ENCODE assay signal across 1 cellular context in genomic region chr16:48561960-48562393, GRCh38.
TF ChIP-seq lines count a peak whose summit lies in the region.

No MANE protein-coding gene starts in this region.

TF ChIP-seq in HepG2, 621 proteins besides CTCF, POLR2A, EP300 and RAD21 (continued from another document and continues in another):
- TF ChIP-seq, protein P1, sequence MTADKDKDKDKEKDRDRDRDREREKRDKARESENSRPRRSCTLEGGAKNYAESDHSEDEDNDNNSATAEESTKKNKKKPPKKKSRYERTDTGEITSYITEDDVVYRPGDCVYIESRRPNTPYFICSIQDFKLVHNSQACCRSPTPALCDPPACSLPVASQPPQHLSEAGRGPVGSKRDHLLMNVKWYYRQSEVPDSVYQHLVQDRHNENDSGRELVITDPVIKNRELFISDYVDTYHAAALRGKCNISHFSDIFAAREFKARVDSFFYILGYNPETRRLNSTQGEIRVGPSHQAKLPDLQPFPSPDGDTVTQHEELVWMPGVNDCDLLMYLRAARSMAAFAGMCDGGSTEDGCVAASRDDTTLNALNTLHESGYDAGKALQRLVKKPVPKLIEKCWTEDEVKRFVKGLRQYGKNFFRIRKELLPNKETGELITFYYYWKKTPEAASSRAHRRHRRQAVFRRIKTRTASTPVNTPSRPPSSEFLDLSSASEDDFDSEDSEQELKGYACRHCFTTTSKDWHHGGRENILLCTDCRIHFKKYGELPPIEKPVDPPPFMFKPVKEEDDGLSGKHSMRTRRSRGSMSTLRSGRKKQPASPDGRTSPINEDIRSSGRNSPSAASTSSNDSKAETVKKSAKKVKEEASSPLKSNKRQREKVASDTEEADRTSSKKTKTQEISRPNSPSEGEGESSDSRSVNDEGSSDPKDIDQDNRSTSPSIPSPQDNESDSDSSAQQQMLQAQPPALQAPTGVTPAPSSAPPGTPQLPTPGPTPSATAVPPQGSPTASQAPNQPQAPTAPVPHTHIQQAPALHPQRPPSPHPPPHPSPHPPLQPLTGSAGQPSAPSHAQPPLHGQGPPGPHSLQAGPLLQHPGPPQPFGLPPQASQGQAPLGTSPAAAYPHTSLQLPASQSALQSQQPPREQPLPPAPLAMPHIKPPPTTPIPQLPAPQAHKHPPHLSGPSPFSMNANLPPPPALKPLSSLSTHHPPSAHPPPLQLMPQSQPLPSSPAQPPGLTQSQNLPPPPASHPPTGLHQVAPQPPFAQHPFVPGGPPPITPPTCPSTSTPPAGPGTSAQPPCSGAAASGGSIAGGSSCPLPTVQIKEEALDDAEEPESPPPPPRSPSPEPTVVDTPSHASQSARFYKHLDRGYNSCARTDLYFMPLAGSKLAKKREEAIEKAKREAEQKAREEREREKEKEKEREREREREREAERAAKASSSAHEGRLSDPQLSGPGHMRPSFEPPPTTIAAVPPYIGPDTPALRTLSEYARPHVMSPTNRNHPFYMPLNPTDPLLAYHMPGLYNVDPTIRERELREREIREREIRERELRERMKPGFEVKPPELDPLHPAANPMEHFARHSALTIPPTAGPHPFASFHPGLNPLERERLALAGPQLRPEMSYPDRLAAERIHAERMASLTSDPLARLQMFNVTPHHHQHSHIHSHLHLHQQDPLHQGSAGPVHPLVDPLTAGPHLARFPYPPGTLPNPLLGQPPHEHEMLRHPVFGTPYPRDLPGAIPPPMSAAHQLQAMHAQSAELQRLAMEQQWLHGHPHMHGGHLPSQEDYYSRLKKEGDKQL (CRISPR knock-in tag; IDR thresholded peaks at IDR 0.05; ENCODE audit: low read depth) = peak; percentile 50; the same call in 1 of the 2 replicates
- TF ChIP-seq PPARG (CRISPR knock-in tag; conservative IDR thresholded peaks at IDR 0.05) = 0 out of 2 replicates have a peak, but pooled peaks have one; percentile 59
- no peak for TF ChIP-seq ZNF160 (CRISPR knock-in tag; IDR thresholded peaks at IDR 0.05)
- TF ChIP-seq ZMYM3 (CRISPR knock-in tag; IDR thresholded peaks at IDR 0.05) = no peak
- TF ChIP-seq TGIF2 (CRISPR knock-in tag; IDR thresholded peaks at IDR 0.05) = 0 out of 2 replicates have a peak, but pooled peaks have one; percentile 39
- no peak for TF ChIP-seq E2F2 (CRISPR knock-in tag; IDR thresholded peaks at IDR 0.05; ENCODE audit: borderline replicate concordance)
- no peak for TF ChIP-seq ZNF557 (CRISPR knock-in tag; IDR thresholded peaks at IDR 0.05)
- TF ChIP-seq ZSCAN9 (CRISPR knock-in tag; IDR thresholded peaks at IDR 0.05; ENCODE audit: borderline replicate concordance) = no peak
- peak; percentile 85; the same call in 1 of the 2 replicates for TF ChIP-seq TBX3 (IDR thresholded peaks at IDR 0.05; ENCODE audit: borderline replicate concordance)
- TF ChIP-seq, protein P2, sequence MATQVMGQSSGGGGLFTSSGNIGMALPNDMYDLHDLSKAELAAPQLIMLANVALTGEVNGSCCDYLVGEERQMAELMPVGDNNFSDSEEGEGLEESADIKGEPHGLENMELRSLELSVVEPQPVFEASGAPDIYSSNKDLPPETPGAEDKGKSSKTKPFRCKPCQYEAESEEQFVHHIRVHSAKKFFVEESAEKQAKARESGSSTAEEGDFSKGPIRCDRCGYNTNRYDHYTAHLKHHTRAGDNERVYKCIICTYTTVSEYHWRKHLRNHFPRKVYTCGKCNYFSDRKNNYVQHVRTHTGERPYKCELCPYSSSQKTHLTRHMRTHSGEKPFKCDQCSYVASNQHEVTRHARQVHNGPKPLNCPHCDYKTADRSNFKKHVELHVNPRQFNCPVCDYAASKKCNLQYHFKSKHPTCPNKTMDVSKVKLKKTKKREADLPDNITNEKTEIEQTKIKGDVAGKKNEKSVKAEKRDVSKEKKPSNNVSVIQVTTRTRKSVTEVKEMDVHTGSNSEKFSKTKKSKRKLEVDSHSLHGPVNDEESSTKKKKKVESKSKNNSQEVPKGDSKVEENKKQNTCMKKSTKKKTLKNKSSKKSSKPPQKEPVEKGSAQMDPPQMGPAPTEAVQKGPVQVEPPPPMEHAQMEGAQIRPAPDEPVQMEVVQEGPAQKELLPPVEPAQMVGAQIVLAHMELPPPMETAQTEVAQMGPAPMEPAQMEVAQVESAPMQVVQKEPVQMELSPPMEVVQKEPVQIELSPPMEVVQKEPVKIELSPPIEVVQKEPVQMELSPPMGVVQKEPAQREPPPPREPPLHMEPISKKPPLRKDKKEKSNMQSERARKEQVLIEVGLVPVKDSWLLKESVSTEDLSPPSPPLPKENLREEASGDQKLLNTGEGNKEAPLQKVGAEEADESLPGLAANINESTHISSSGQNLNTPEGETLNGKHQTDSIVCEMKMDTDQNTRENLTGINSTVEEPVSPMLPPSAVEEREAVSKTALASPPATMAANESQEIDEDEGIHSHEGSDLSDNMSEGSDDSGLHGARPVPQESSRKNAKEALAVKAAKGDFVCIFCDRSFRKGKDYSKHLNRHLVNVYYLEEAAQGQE (IDR thresholded peaks at IDR 0.05; ENCODE audit: borderline replicate concordance in 1 of 2, low read depth in 1 of 2, low read length in 2 of 2) = no peak
- TF ChIP-seq ZNF331 (CRISPR knock-in tag; IDR thresholded peaks at IDR 0.05) = no peak
- TF ChIP-seq DR1 (CRISPR knock-in tag; IDR thresholded peaks at IDR 0.05) = no peak
- TF ChIP-seq RBFOX2 (IDR thresholded peaks at IDR 0.05; ENCODE audit: low read depth, low read length) = no peak
- TF ChIP-seq SMAD9 (CRISPR knock-in tag; IDR thresholded peaks at IDR 0.05) = no peak
- TF ChIP-seq MYNN (CRISPR knock-in tag; IDR thresholded peaks at IDR 0.05; ENCODE audit: low read depth) = no peak
- no peak for TF ChIP-seq ZXDC (CRISPR knock-in tag; IDR thresholded peaks at IDR 0.05)
- TF ChIP-seq, protein P3, sequence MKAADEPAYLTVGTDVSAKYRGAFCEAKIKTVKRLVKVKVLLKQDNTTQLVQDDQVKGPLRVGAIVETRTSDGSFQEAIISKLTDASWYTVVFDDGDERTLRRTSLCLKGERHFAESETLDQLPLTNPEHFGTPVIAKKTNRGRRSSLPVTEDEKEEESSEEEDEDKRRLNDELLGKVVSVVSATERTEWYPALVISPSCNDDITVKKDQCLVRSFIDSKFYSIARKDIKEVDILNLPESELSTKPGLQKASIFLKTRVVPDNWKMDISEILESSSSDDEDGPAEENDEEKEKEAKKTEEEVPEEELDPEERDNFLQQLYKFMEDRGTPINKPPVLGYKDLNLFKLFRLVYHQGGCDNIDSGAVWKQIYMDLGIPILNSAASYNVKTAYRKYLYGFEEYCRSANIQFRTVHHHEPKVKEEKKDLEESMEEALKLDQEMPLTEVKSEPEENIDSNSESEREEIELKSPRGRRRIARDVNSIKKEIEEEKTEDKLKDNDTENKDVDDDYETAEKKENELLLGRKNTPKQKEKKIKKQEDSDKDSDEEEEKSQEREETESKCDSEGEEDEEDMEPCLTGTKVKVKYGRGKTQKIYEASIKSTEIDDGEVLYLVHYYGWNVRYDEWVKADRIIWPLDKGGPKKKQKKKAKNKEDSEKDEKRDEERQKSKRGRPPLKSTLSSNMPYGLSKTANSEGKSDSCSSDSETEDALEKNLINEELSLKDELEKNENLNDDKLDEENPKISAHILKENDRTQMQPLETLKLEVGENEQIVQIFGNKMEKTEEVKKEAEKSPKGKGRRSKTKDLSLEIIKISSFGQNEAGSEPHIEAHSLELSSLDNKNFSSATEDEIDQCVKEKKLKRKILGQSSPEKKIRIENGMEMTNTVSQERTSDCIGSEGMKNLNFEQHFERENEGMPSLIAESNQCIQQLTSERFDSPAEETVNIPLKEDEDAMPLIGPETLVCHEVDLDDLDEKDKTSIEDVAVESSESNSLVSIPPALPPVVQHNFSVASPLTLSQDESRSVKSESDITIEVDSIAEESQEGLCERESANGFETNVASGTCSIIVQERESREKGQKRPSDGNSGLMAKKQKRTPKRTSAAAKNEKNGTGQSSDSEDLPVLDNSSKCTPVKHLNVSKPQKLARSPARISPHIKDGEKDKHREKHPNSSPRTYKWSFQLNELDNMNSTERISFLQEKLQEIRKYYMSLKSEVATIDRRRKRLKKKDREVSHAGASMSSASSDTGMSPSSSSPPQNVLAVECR (CRISPR knock-in tag; IDR thresholded peaks at IDR 0.05; ENCODE audit: borderline replicate concordance) = no peak; the same call in 1 of the 2 replicates
- TF ChIP-seq, protein P4, sequence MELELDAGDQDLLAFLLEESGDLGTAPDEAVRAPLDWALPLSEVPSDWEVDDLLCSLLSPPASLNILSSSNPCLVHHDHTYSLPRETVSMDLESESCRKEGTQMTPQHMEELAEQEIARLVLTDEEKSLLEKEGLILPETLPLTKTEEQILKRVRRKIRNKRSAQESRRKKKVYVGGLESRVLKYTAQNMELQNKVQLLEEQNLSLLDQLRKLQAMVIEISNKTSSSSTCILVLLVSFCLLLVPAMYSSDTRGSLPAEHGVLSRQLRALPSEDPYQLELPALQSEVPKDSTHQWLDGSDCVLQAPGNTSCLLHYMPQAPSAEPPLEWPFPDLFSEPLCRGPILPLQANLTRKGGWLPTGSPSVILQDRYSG (CRISPR knock-in tag; IDR thresholded peaks at IDR 0.05) = no peak
- no peak for TF ChIP-seq ZNF350 (CRISPR knock-in tag; IDR thresholded peaks at IDR 0.05; ENCODE audit: borderline replicate concordance, low read depth)
- no peak for TF ChIP-seq ZNF317 (CRISPR knock-in tag; IDR thresholded peaks at IDR 0.05)
- 0 out of 2 replicates have a peak, but pooled peaks have one; percentile 31 for TF ChIP-seq ZNF878 (CRISPR knock-in tag; IDR thresholded peaks at IDR 0.05)
- peak; percentile 51; the same call in 1 of the 2 replicates for TF ChIP-seq TARDBP (CRISPR knock-in tag; IDR thresholded peaks at IDR 0.05)
- TF ChIP-seq ZNF510 (CRISPR knock-in tag; IDR thresholded peaks at IDR 0.05; ENCODE audit: low read depth) = no peak
- no peak for TF ChIP-seq ATAD3A (CRISPR knock-in tag; IDR thresholded peaks at IDR 0.05)
- TF ChIP-seq SOX6 (IDR thresholded peaks at IDR 0.05) = no peak
- TF ChIP-seq SOX6 (CRISPR knock-in tag; IDR thresholded peaks at IDR 0.05) = peak; percentile 93
- TF ChIP-seq, protein P5, sequence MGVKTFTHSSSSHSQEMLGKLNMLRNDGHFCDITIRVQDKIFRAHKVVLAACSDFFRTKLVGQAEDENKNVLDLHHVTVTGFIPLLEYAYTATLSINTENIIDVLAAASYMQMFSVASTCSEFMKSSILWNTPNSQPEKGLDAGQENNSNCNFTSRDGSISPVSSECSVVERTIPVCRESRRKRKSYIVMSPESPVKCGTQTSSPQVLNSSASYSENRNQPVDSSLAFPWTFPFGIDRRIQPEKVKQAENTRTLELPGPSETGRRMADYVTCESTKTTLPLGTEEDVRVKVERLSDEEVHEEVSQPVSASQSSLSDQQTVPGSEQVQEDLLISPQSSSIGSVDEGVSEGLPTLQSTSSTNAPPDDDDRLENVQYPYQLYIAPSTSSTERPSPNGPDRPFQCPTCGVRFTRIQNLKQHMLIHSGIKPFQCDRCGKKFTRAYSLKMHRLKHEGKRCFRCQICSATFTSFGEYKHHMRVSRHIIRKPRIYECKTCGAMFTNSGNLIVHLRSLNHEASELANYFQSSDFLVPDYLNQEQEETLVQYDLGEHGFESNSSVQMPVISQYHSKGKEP (CRISPR knock-in tag; IDR thresholded peaks at IDR 0.05) = no peak
- TF ChIP-seq KDM3A (CRISPR knock-in tag; IDR thresholded peaks at IDR 0.05; ENCODE audit: low read depth) = no peak
- TF ChIP-seq ZBTB3 (CRISPR knock-in tag; IDR thresholded peaks at IDR 0.05; ENCODE audit: borderline replicate concordance, low read depth) = no peak
- TF ChIP-seq, protein P6, sequence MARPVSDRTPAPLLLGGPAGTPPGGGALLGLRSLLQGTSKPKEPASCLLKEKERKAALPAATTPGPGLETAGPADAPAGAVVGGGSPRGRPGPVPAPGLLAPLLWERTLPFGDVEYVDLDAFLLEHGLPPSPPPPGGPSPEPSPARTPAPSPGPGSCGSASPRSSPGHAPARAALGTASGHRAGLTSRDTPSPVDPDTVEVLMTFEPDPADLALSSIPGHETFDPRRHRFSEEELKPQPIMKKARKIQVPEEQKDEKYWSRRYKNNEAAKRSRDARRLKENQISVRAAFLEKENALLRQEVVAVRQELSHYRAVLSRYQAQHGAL (CRISPR knock-in tag; IDR thresholded peaks at IDR 0.05; ENCODE audit: not compliant biosample characterization) = no peak
- TF ChIP-seq SAFB2 (CRISPR knock-in tag; IDR thresholded peaks at IDR 0.05; ENCODE audit: borderline replicate concordance, low read depth) = no peak
- no peak for TF ChIP-seq CENPBD1 (CRISPR knock-in tag; IDR thresholded peaks at IDR 0.05; ENCODE audit: borderline replicate concordance, low read depth)
- no peak for TF ChIP-seq RFX5 (IDR thresholded peaks at IDR 0.05; ENCODE audit: low read depth, low read length)
- no peak for TF ChIP-seq ZNF75D (CRISPR knock-in tag; IDR thresholded peaks at IDR 0.05; ENCODE audit: borderline replicate concordance)
- TF ChIP-seq CEBPG (CRISPR knock-in tag; IDR thresholded peaks at IDR 0.05) = peak; percentile 67
- TF ChIP-seq POLR2G (IDR thresholded peaks at IDR 0.05; ENCODE audit: low read depth, low read length) = no peak
- TF ChIP-seq ZNF337 (CRISPR knock-in tag; IDR thresholded peaks at IDR 0.05; ENCODE audit: borderline replicate concordance, low read depth) = no peak
- TF ChIP-seq SRSF4 (IDR thresholded peaks at IDR 0.05; ENCODE audit: low read depth, low read length, poor library complexity, severe bottlenecking) = no peak
